8 cellular contexts compared by ENCODE assay signal in genomic region chr20:30376767-30377658, GRCh38.
DNase-seq lines count a peak whose midpoint lies in the region; ATAC-seq and TF ChIP-seq lines count a peak whose summit lies in the region.

No MANE protein-coding gene starts in this region.

- no peaks in the 10 kb centered on the region for H3K27me3 Mint-ChIP-seq in activated CD4-positive, alpha-beta T cell treated with anti-CD3 and anti-CD28 coated beads, Interleukin-2, amount 10 ng/mL, durations not matched to agents 24 days and 14 days

- ATAC-seq in GM18858 (IDR thresholded peaks at IDR 0.05; ENCODE audit: unreplicated experiment): peak; percentile 91
- peak; percentile 97 for ATAC-seq in HG03135 (IDR thresholded peaks at IDR 0.05; ENCODE audit: unreplicated experiment)

- peaks cover 24% of the 10 kb centered on the region for H3K4me1 Mint-ChIP-seq in activated CD4-positive, alpha-beta T cell treated with anti-CD3 and anti-CD28 coated beads, Interleukin-2, amount 10 ng/mL, durations not matched to agents 24 days and 14 days

- peak overlapping the region; percentile 51 to 74 for H3K27ac ChIP-seq in coronary artery

- H3K9me3 Mint-ChIP-seq in activated CD4-positive, alpha-beta T cell treated with anti-CD3 and anti-CD28 coated beads, Interleukin-2, amount 10 ng/mL, durations not matched to agents 24 days and 14 days: peaks cover 12% of the 10 kb centered on the region

- H3K36me3 Mint-ChIP-seq in activated CD4-positive, alpha-beta T cell treated with anti-CD3 and anti-CD28 coated beads, Interleukin-2, amount 10 ng/mL, durations not matched to agents 24 days and 14 days (ENCODE audit: low read depth): peaks cover 13% of the 10 kb centered on the region

- peak overlapping the region; percentile 64 for H3K4me3 ChIP-seq in coronary artery

- peak; percentile 30 for TF ChIP-seq CTCF in coronary artery (IDR thresholded peaks at IDR 0.05)

- DNase-seq in 8988T: peak; percentile 30
- peak; percentile 48 to 84 for DNase-seq in NCI-H446 (lab: John Stamatoyannopoulos, UW)
- peak; percentile 97 for DNase-seq in activated CD4-positive, alpha-beta T cell treated with anti-CD3 and anti-CD28 coated beads, Interleukin-2, amount 10 ng/mL, durations not matched to agents 24 days and 14 days
- peak; percentile 77 for DNase-seq in coronary artery (ENCODE audit: low spot score)
- peak; percentile 87 for DNase-seq in left kidney (ENCODE audit: low read depth, low spot score)
- peak; percentile 92 for DNase-seq in stimulated activated CD4-positive, alpha-beta T cell treated with anti-CD3 and anti-CD28 coated beads, Interleukin-4, amount 100 ng/mL, for 24 hours

- peak overlapping the region; percentile 97 for H3K4me3 Mint-ChIP-seq in activated CD4-positive, alpha-beta T cell treated with anti-CD3 and anti-CD28 coated beads, Interleukin-2, amount 10 ng/mL, durations not matched to agents 24 days and 14 days

- intact Hi-C loops in activated CD4-positive, alpha-beta T cell treated with anti-CD3 and anti-CD28 coated beads, Interleukin-2, amount 10 ng/mL, durations not matched to agents 24 days and 14 days (cut with micrococcal nuclease): loop anchor here (5.0 to 10.0 kb wide), 3 partner anchors 95 to 1772 kb away; no protein-coding TSS in a partner anchor

- H3K27ac Mint-ChIP-seq in activated CD4-positive, alpha-beta T cell treated with anti-CD3 and anti-CD28 coated beads, Interleukin-2, amount 10 ng/mL, durations not matched to agents 24 days and 14 days: peak overlapping the region; percentile 96

Comparison
In these comparisons a context has a peak if more than half of its experiments do, and no peak if none do; other contexts are left out.
1. Peak in every context shown above with its lines: DNase-seq, ATAC-seq, H3K4me3 ChIP-seq and H3K27ac ChIP-seq.
2. DNase-seq: peak in every context shown above with its lines; median percentile 97 in activated CD4-positive, alpha-beta T cell treated with anti-CD3 and anti-CD28 coated beads, Interleukin-2, amount 10 ng/mL, durations not matched to agents 24 days and 14 days; 92 in stimulated activated CD4-positive, alpha-beta T cell treated with anti-CD3 and anti-CD28 coated beads, Interleukin-4, amount 100 ng/mL, for 24 hours; 87 in left kidney; 77 in coronary artery; 66 in NCI-H446; 30 in 8988T.